Comparison of ENCODE assay signal across 32 cellular contexts in genomic region chr10:57962839-57963238, GRCh38.
"Had no signal": no experiment of that assay in that cellular context is flagged by ENCODE, and none has a peak within 500 bp of the region (broad histone marks: within the 10 kb centered on the region; RNA-seq: fewer than 3 reads in every experiment).

No MANE protein-coding gene starts in this region.

- ATAC-seq: activated CD8-positive, alpha-beta memory T cell treated with anti-CD3 and anti-CD28 coated beads, Interleukin-2, amount 10 ng/mL, durations not matched to agents 7 days and 5 days; activated T-cell treated with anti-CD3 and anti-CD28 coated beads, Interleukin-2, amount 50 U/mL, for 72 hours; activated T-helper 17 cell treated with anti-CD3 and anti-CD28 coated beads, Interleukin-2, amount 50 U/mL, for 72 hours; K562; PC-3 had no signal

- H3K27ac ChIP-seq: ascending aorta, cardiac muscle cell, Peyer's patch, SK-N-MC, WERI-Rb-1 had no signal

- H3K4me1 ChIP-seq: ascending aorta, Peyer's patch had no signal

- H3K36me3 ChIP-seq: ascending aorta, cardiac muscle cell, Peyer's patch, WERI-Rb-1 had no signal

- H3K27me3 ChIP-seq: ascending aorta, cardiac muscle cell, Peyer's patch had no signal

- DNase-seq: activated CD4-positive, alpha-beta memory T cell treated with anti-CD3 and anti-CD28 coated beads, Interleukin-2, amount 10 ng/mL, durations not matched to agents 7 days and 5 days; activated CD4-positive, alpha-beta T cell treated with anti-CD3 and anti-CD28 coated beads for 1 hour; activated CD4-positive, alpha-beta T cell treated with anti-CD3 and anti-CD28 coated beads for 48 hours; activated CD4-positive, CD25-positive, alpha-beta regulatory T cell; activated CD8-positive, alpha-beta memory T cell treated with anti-CD3 and anti-CD28 coated beads for 24 hours; activated CD8-positive, alpha-beta memory T cell treated with anti-CD3 and anti-CD28 coated beads, Interleukin-2, amount 10 ng/mL, durations not matched to agents 7 days and 5 days; activated CD8-positive, alpha-beta memory T cell treated with anti-CD3 and anti-CD28 coated beads, Interleukin-2, amount 50 U/mL, for 48 hours; activated effector memory CD4-positive, alpha-beta T cell treated with anti-CD3 and anti-CD28 coated beads, Interleukin-2, amount 50 U/mL, for 16 hours; activated naive CD4-positive, alpha-beta T cell; activated naive CD8-positive, alpha-beta T cell treated with anti-CD3 and anti-CD28 coated beads, Interleukin-2, amount 10 ng/mL, durations not matched to agents 7 days and 5 days; activated T-cell treated with anti-CD3 and anti-CD28 coated beads, Interleukin-2, amount 50 U/mL, for 72 hours; amygdala; NCI-H1105; NCI-H1417 treated with DMSO at 0.1 percent for 48 hours; NCI-H187 treated with DMSO at 0.1 percent for 48 hours; NCI-H2081; NCI-H2171 treated with DMSO at 0.1 percent for 48 hours; NCI-H2227 treated with DMSO at 0.1 percent for 48 hours; NCI-H446; NCI-H510A treated with DMSO at 0.1 percent for 48 hours; NCI-H526 treated with DMSO at 0.1 percent for 48 hours; NCI-H774; PC-3; Peyer's patch; RPMI8226; T1000; WERI-Rb-1 had no signal

- H3K9me3 ChIP-seq: ascending aorta, Peyer's patch had no signal

- H3K4me3 ChIP-seq: ascending aorta, cardiac muscle cell, K562, Peyer's patch, SK-N-MC had no signal
